14 cellular contexts compared by ENCODE assay signal in the genomic region with DNA sequence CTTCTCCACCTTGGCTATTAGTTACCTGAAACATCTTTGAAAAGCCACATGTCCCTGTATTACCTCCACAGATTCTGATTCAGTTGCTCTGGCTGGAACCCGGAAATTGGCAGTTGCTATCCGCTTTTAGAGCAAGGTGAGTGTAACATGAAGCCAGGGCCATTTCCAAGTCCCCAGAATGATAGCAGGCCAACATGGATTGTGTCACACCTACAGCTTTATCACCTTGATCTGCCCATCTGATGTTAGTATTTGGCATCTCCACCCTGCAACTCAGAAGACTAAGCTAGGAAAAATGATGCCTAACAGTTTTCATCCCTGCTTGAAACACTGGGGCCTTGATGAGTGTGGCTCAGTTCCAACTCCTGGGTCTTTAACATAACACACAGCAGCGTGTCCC. TPM values are rescaled to one million over a fixed set of nuclear protein-coding genes. Genes with fewer than 3 reads are reported as not detected.
DNase-seq lines count a peak whose midpoint lies in the region; ATAC-seq and TF ChIP-seq lines count a peak whose summit lies in the region.
"Had no signal": no experiment of that assay in that cellular context is flagged by ENCODE, and none has a peak within 500 bp of the region (broad histone marks: within the 10 kb centered on the region; RNA-seq: fewer than 3 reads in every experiment).

No MANE protein-coding gene starts in this region.

- H3K27me3 ChIP-seq in left ventricle myocardium inferior (ENCODE audit: low read depth), result no peaks in the 10 kb centered on the region
- H3K27me3 ChIP-seq in PC-9 (ENCODE audit: insufficient read depth, low read depth), result no peaks in the 10 kb centered on the region
- H3K27me3 ChIP-seq in gastrocnemius medialis, result no peaks in the 10 kb centered on the region

- peaks cover 5% of the 10 kb centered on the region for H3K27me3 Mint-ChIP-seq in glutamatergic neuron (ENCODE audit: unreplicated experiment)

- DNase-seq in left ventricle myocardium inferior, result no peak
- no peak for DNase-seq in left ventricle myocardium superior
- DNase-seq in PC-9, result peak; percentile 62 to 89
- no peak for DNase-seq in glutamatergic neuron
- DNase-seq in stimulated activated CD4-positive, alpha-beta T cell treated with anti-CD3 and anti-CD28 coated beads, Interleukin-2, amount 100 ng/mL, for 24 hours, result no peak
- DNase-seq in gastrocnemius medialis, result no peak
- DNase-seq: C1 segment of cervical spinal cord; CD8-positive, alpha-beta T cell; COR-L47; DMS53 had no signal

- peaks cover 26% of the 10 kb centered on the region for H3K4me1 Mint-ChIP-seq in glutamatergic neuron (ENCODE audit: low read depth, unreplicated experiment)

- CTCF ChIA-PET in PC-9 (lab: Charles Lee), result no interaction called here

- POLR2A ChIA-PET in PC-9 (lab: Charles Lee; ENCODE audit: unreplicated experiment), result interaction anchor here (0.5 to 1.1 kb wide), 5 partner anchors 19 to 1357 kb away, joined by 3 to 7 read pairs (median 3); a partner anchor contains a TSS

- no peaks in the 10 kb centered on the region for H3K9me2 ChIP-seq in PC-9 (ENCODE audit: insufficient read depth)

- H3K4me1 ChIP-seq in left ventricle myocardium inferior (peaks cover 31% of the 10 kb centered on the region), PC-9 (replicated peaks; ENCODE audit: insufficient read depth) (peaks cover 25% of the 10 kb centered on the region), gastrocnemius medialis (peaks cover 7 to 8% of the 10 kb centered on the region in 2 donors)

- peak overlapping the region; percentile 11; the same call in 1 of the 2 replicates for H3K4me2 ChIP-seq in PC-9

- BruUV-seq in PC-9 (replicated peaks; lab: Mats Ljungman, UMichigan), result TSS peak; percentile 60

- in situ Hi-C loops in gastrocnemius medialis (cut with MboI; ENCODE audit: low sequenced_read_pairs in 4 of 4), result no loop called here

- no peaks in the 10 kb centered on the region for H3K36me3 ChIP-seq in left ventricle myocardium inferior
- H3K36me3 ChIP-seq in PC-9 (ENCODE audit: low read depth), result no peaks in the 10 kb centered on the region
- H3K36me3 ChIP-seq in gastrocnemius medialis, result no peaks in the 10 kb centered on the region

- H3K27ac ChIP-seq in left ventricle myocardium inferior (replicated peaks), result peak overlapping the region; percentile 90
- H3K27ac ChIP-seq in PC-9, result no peak overlapping the region
- H3K27ac ChIP-seq in gastrocnemius medialis, result no peak overlapping the region

- ATAC-seq in left ventricle myocardium superior, result no peak
- no peak for ATAC-seq in gastrocnemius medialis
- no peak for ATAC-seq in HG02588 (IDR thresholded peaks at IDR 0.05; ENCODE audit: unreplicated experiment)
- ATAC-seq: CD8-positive, alpha-beta T cell; HCT116 had no signal

- intact Hi-C loops in left ventricle myocardium inferior (cut with micrococcal nuclease) (no loop called here), left ventricle myocardium superior (cut with micrococcal nuclease) (no loop called here), PC-9 (cut with micrococcal nuclease; ENCODE audit: unreplicated experiment) (loop anchor here (1.0 to 2.0 kb wide), 3 partner anchors 21 to 143 kb away; a partner anchor contains a TSS), gastrocnemius medialis (cut with DNase I; ENCODE audit: low total_unique reads) (no loop called here)

- peak overlapping the region; percentile 77 for H3K4me3 Mint-ChIP-seq in glutamatergic neuron (ENCODE audit: unreplicated experiment)
- H3K4me3 Mint-ChIP-seq: B cell; CD8-positive, alpha-beta T cell had no signal

- H2AFZ ChIP-seq in PC-9, result no peak overlapping the region

- no peak for TF ChIP-seq POLR2A in gastrocnemius medialis (IDR thresholded peaks at IDR 0.05)

- H3K9me3 Mint-ChIP-seq in glutamatergic neuron (ENCODE audit: unreplicated experiment), result peaks cover 5% of the 10 kb centered on the region
- H3K9me3 Mint-ChIP-seq: CD8-positive, alpha-beta T cell; IgD-negative memory B cell had no signal

- H3F3A ChIP-seq in PC-9 (ENCODE audit: insufficient read depth, low read depth), result no peaks in the 10 kb centered on the region; the same call in 1 of the 2 replicates

- TF ChIP-seq CTCF in left ventricle myocardium inferior (IDR thresholded peaks at IDR 0.05; ENCODE audit: borderline replicate concordance) (no peak), PC-9 (conservative IDR thresholded peaks at IDR 0.05) (no peak), glutamatergic neuron (IDR thresholded peaks at IDR 0.05; ENCODE audit: partially characterized antibody, unreplicated experiment) (no peak), gastrocnemius medialis (IDR thresholded peaks at IDR 0.05 in 4 of 5, conservative IDR thresholded peaks at IDR 0.05 in 1 of 5) (no peak)

- no peaks in the 10 kb centered on the region for H4K20me1 ChIP-seq in PC-9 (ENCODE audit: insufficient read depth)

- no peaks in the 10 kb centered on the region for H3K36me3 Mint-ChIP-seq in glutamatergic neuron (ENCODE audit: unreplicated experiment)
- H3K36me3 Mint-ChIP-seq: CD8-positive, alpha-beta T cell had no signal

- H3K9me3 ChIP-seq in left ventricle myocardium inferior (replicated peaks), result no peaks in the 10 kb centered on the region
- peaks cover under 1% of the 10 kb centered on the region; the same call in 1 of the 2 replicates for H3K9me3 ChIP-seq in PC-9 (ENCODE audit: insufficient read depth, low read depth)
- H3K9me3 ChIP-seq in gastrocnemius medialis, result no peaks in the 10 kb centered on the region

- peak overlapping the region; percentile 74 for H3K27ac Mint-ChIP-seq in glutamatergic neuron (ENCODE audit: unreplicated experiment)
- H3K27ac Mint-ChIP-seq: B cell; CD8-positive, alpha-beta T cell; IgD-negative memory B cell had no signal

- H3K79me2 ChIP-seq in PC-9 (ENCODE audit: low read depth), result no peaks in the 10 kb centered on the region

- H3K4me3 ChIP-seq in left ventricle myocardium inferior (peak overlapping the region; percentile 71), PC-9 (no peak overlapping the region), gastrocnemius medialis (no peak overlapping the region)

RNA-seq across cellular contexts. Expression of a gene that starts 21.4 kb away (rescaled TPM):
- total RNA-seq in left ventricle myocardium inferior, result 35.3 TPM
- total RNA-seq in left ventricle myocardium superior, result 26.0 TPM
- total RNA-seq in PC-9 (2021), result 19.4 and 19.5 TPM in 2 replicates
- 51.1 TPM for total RNA-seq in glutamatergic neuron (ENCODE audit: unreplicated experiment)
- total RNA-seq in gastrocnemius medialis, result 10 to 100 TPM in 3 of 4 donors, 1 to 10 TPM in 1; 10.0 to 18.3 (median 14.4) TPM

Comparison
In these comparisons a context has a peak if more than half of its experiments do, and no peak if none do; other contexts are left out.
1. DNase-seq: peak in PC-9 (2 of 2); none in left ventricle myocardium inferior (single experiment), left ventricle myocardium superior (single experiment), glutamatergic neuron (single experiment), stimulated activated CD4-positive, alpha-beta T cell treated with anti-CD3 and anti-CD28 coated beads, Interleukin-2, amount 100 ng/mL, for 24 hours (0 of 2) and gastrocnemius medialis (0 of 2).